In the genomic region with DNA sequence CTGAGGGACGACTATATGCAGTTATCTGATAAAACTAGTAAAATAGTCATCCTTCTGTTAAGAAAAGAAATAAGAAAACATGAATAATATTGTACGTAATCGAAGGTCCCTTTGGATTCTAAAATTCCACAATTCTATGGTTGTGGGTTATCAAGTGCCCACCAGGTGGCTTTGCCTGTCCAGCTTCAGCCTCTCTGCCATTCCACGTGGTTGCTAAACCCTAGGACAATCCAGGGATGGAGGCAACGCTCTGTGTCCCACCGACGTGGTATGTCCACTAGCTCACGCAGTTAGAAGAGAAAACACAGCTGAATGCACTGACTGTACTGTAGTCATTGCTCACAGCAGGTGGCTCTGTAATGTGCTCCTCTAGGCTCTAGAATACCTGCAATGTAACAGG, we compare ENCODE assay signal across 20 cellular contexts.
A peak's percentile ranks its signal among the peaks of the same experiment; 100 is the strongest.
DNase-seq lines count a peak whose midpoint lies in the region; ATAC-seq, FAIRE-seq and TF ChIP-seq lines count a peak whose summit lies in the region.
"Had no signal": no experiment of that assay in that cellular context is flagged by ENCODE, and none has a peak within 500 bp of the region (broad histone marks: within the 10 kb centered on the region; RNA-seq: fewer than 3 reads in every experiment).

No MANE protein-coding gene starts in this region.

- no peak overlapping the region for H3K4me3 Mint-ChIP-seq in nephron progenitor cell
- H3K4me3 Mint-ChIP-seq: CD14-positive monocyte had no signal

- intact Hi-C loops in K562 (cut with micrococcal nuclease), result no loop called here
- intact Hi-C loops in testis (cut with DNase I; ENCODE audit: low total_unique reads), result no loop called here

- no peak overlapping the region for H3K4me2 ChIP-seq in K562 (ENCODE audit: insufficient read depth, low read length)

- no peaks in the 10 kb centered on the region for H4K20me1 ChIP-seq in K562 (replicated peaks; ENCODE audit: control insufficient read depth, insufficient read depth, low read length)

- no peak overlapping the region for H3K9ac ChIP-seq in K562 (ENCODE audit: insufficient read depth in 1 of 2, low read depth in 2 of 2, low read length in 2 of 2)

- H3K27me3 Mint-ChIP-seq in nephron progenitor cell (ENCODE audit: low read depth, poor library complexity), result peaks cover 7% of the 10 kb centered on the region

- DNase-seq in NCI-H748 (lab: John Stamatoyannopoulos, UW; ENCODE audit: unreplicated experiment), result peak; percentile 26
- DNase-seq in NCI-H748 treated with DMSO at 0.1 percent for 48 hours (lab: John Stamatoyannopoulos, UW), result no peak
- DNase-seq in NCI-H146 treated with DMSO at 0.1 percent for 48 hours (lab: John Stamatoyannopoulos, UW; ENCODE audit: unreplicated experiment), result peak; percentile 42
- DNase-seq in K562 (ENCODE audit: extremely low read depth in 1 of 4, low spot score in 3 of 4), result no peak
- DNase-seq in nephron progenitor cell, result no peak
- DNase-seq in NCI-H1417 treated with DMSO at 0.1 percent for 48 hours (lab: John Stamatoyannopoulos, UW), result no peak
- DNase-seq in testis, result no peak
- no peak for DNase-seq in ACHN
- DNase-seq: 8988T, Caco-2, DMS79, Karpas-422, MM.1S, NCI-H1105 treated with DMSO at 0.1 percent for 48 hours, NCI-H2029 treated with DMSO at 0.1 percent for 48 hours, NCI-H524 treated with DMSO at 0.1 percent for 48 hours, Peyer's patch, Right ventricle myocardium superior had no signal

- H3K27me3 ChIP-seq in K562 (ENCODE audit: control insufficient read depth in 2 of 2, insufficient read depth in 2 of 2, low read length in 2 of 2), result no peaks in the 10 kb centered on the region
- no peaks in the 10 kb centered on the region for H3K27me3 ChIP-seq in testis
- H3K27me3 ChIP-seq: Peyer's patch had no signal

- POLR2A ChIA-PET in K562 (lab: Yijun Ruan, JAX), result interaction anchor here (0.6 kb wide), 1 partner anchor 439 kb away, joined by 3 read pairs; no protein-coding TSS in a partner anchor

- H3K4me1 Mint-ChIP-seq in nephron progenitor cell, result peaks cover 57% of the 10 kb centered on the region
- H3K4me1 Mint-ChIP-seq: CD14-positive monocyte had no signal

- no peaks in the 10 kb centered on the region for H3K36me3 ChIP-seq in K562 (ENCODE audit: control insufficient read depth, insufficient read depth, low read length)
- H3K36me3 ChIP-seq in testis (ENCODE audit: low read depth, missing control alignments), result no peaks in the 10 kb centered on the region
- H3K36me3 ChIP-seq: Peyer's patch had no signal

- TF ChIP-seq RAD21 in K562 (CRISPR knock-in tag; conservative IDR thresholded peaks at IDR 0.05 in 1 of 2, IDR thresholded peaks at IDR 0.05 in 1 of 2), result no peak; a peak in 1 of 4 replicates

- H3K9me1 ChIP-seq in K562 (ENCODE audit: control insufficient read depth, insufficient read depth, low read length), result no peaks in the 10 kb centered on the region

- TF ChIP-seq POLR2A in K562 (conservative IDR thresholded peaks at IDR 0.05) (no peak), testis (IDR thresholded peaks at IDR 0.05) (no peak)

- 62% methylated on average over 8 of the region's 8 CpGs for WGBS in K562 (ENCODE audit: insufficient coverage, low coverage, missing lambda C conversion rate)
- WGBS in testis, 2 donors, result 89 to 90% methylated on average over 8 of the region's 8 CpGs

- no peak overlapping the region for H3K4me3 ChIP-seq in K562
- no peak overlapping the region for H3K4me3 ChIP-seq in testis
- H3K4me3 ChIP-seq: Peyer's patch had no signal

- in situ Hi-C loops in K562 (cut with MboI) (no loop called here), ACHN (cut with HindIII; ENCODE audit: low pct_ligation_motif_present, low pct_unique_long_range_greater_than_20kb, low sequenced_read_pairs) (no loop called here)

- peaks cover 27% of the 10 kb centered on the region for H3K9me3 Mint-ChIP-seq in nephron progenitor cell

- CTCF ChIA-PET in K562 (lab: Yijun Ruan, JAX; ENCODE audit: low intra/inter-chr PET ratio), result no interaction called here

- no peaks in the 10 kb centered on the region for H3K9me3 ChIP-seq in K562 (replicated peaks; ENCODE audit: control insufficient read depth, insufficient read depth, low read depth, low read length)
- H3K9me3 ChIP-seq in testis, result no peaks in the 10 kb centered on the region
- H3K9me3 ChIP-seq: Caco-2, Peyer's patch had no signal

- no TSS peak for BruUV-seq in K562 (replicated peaks; lab: Mats Ljungman, UMichigan)

- no peaks in the 10 kb centered on the region for H3K4me1 ChIP-seq in K562 (replicated peaks in 1 of 2; ENCODE audit: control insufficient read depth in 2 of 2, insufficient read depth in 2 of 2, low read length in 2 of 2)
- no peaks in the 10 kb centered on the region for H3K4me1 ChIP-seq in testis
- H3K4me1 ChIP-seq: Caco-2, Peyer's patch had no signal

- peak overlapping the region; percentile 26 for H3K27ac Mint-ChIP-seq in nephron progenitor cell
- H3K27ac Mint-ChIP-seq: CD14-positive monocyte had no signal

- peak; percentile 31; the same call in 2 of the 3 replicates for ATAC-seq in K562

- no peak overlapping the region for H3K27ac ChIP-seq in K562 (ENCODE audit: extremely low read depth, low read depth, low read length)
- no peak overlapping the region for H3K27ac ChIP-seq in testis
- H3K27ac ChIP-seq: Peyer's patch had no signal

- no peak for FAIRE-seq in K562 (lab: Jason Lieb, UNC)
- FAIRE-seq: H54 had no signal

- TF ChIP-seq CTCF in K562 (IDR thresholded peaks at IDR 0.05 in 2 of 3, conservative IDR thresholded peaks at IDR 0.05 in 1 of 3; ENCODE audit: insufficient read depth in 2 of 3, low read depth in 1 of 3, low read length in 3 of 3) (0 out of 6 replicates have a peak, but pooled peaks of 2 of the 3 experiments have one; percentile 3 to 24), nephron progenitor cell (IDR thresholded peaks at IDR 0.05) (no peak), testis (IDR thresholded peaks at IDR 0.05) (no peak)

- no peak for TF ChIP-seq EP300 in K562 (IDR thresholded peaks at IDR 0.05; ENCODE audit: low read length)

- H3K36me3 Mint-ChIP-seq in nephron progenitor cell (ENCODE audit: low read depth), result peaks cover 35% of the 10 kb centered on the region

- H3K79me2 ChIP-seq in K562 (ENCODE audit: control insufficient read depth, insufficient read depth, low read length), result no peaks in the 10 kb centered on the region

- H2AFZ ChIP-seq in K562 (ENCODE audit: low read depth, low read length), result no peak overlapping the region

TF ChIP-seq in K562, 482 proteins besides CTCF, POLR2A, EP300 and RAD21 (continues in another document):
- TF ChIP-seq SIRT6 (IDR thresholded peaks at IDR 0.05; ENCODE audit: low read depth, low read length), result no peak
- TF ChIP-seq TAF7 (tag; IDR thresholded peaks at IDR 0.05), result no peak
- no peak for TF ChIP-seq JUNB (CRISPR knock-in tag; conservative IDR thresholded peaks at IDR 0.05)
- TF ChIP-seq ZFP36 (IDR thresholded peaks at IDR 0.05; ENCODE audit: low read depth, low read length, partially characterized antibody), result no peak
- TF ChIP-seq, protein P1, sequence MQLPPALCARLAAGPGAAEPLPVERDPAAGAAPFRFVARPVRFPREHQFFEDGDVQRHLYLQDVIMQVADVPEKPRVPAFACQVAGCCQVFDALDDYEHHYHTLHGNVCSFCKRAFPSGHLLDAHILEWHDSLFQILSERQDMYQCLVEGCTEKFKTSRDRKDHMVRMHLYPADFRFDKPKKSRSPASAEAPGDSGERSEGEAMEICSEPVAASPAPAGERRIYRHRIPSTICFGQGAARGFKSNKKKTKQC (CRISPR knock-in tag; IDR thresholded peaks at IDR 0.05), result no peak
- TF ChIP-seq PPARD (CRISPR knock-in tag; IDR thresholded peaks at IDR 0.05), result no peak
- no peak for TF ChIP-seq ZKSCAN8 (CRISPR knock-in tag; IDR thresholded peaks at IDR 0.05)
- no peak for TF ChIP-seq ZNF263 (CRISPR knock-in tag; IDR thresholded peaks at IDR 0.05; ENCODE audit: borderline replicate concordance)
- no peak for TF ChIP-seq E4F1 (CRISPR knock-in tag; IDR thresholded peaks at IDR 0.05; ENCODE audit: borderline replicate concordance)
- no peak for TF ChIP-seq U2AF2 (optimal IDR thresholded peaks at IDR 0.05; ENCODE audit: low read depth, low read length)
- TF ChIP-seq, protein P2, sequence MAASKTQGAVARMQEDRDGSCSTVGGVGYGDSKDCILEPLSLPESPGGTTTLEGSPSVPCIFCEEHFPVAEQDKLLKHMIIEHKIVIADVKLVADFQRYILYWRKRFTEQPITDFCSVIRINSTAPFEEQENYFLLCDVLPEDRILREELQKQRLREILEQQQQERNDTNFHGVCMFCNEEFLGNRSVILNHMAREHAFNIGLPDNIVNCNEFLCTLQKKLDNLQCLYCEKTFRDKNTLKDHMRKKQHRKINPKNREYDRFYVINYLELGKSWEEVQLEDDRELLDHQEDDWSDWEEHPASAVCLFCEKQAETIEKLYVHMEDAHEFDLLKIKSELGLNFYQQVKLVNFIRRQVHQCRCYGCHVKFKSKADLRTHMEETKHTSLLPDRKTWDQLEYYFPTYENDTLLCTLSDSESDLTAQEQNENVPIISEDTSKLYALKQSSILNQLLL (CRISPR knock-in tag; IDR thresholded peaks at IDR 0.05; ENCODE audit: borderline replicate concordance), result no peak

Comparison
In these comparisons a context has a peak if more than half of its experiments do, and no peak if none do; other contexts are left out.
1. DNase-seq: peak in NCI-H748 (single experiment) and NCI-H146 treated with DMSO at 0.1 percent for 48 hours (single experiment); none in NCI-H748 treated with DMSO at 0.1 percent for 48 hours (single experiment), K562 (0 of 4), nephron progenitor cell (single experiment), NCI-H1417 treated with DMSO at 0.1 percent for 48 hours (single experiment), testis (single experiment) and ACHN (single experiment).
2. CTCF ChIP-seq: peak in K562 (2 of 3); none in nephron progenitor cell (single experiment) and testis (0 of 3).